In the genomic region with DNA sequence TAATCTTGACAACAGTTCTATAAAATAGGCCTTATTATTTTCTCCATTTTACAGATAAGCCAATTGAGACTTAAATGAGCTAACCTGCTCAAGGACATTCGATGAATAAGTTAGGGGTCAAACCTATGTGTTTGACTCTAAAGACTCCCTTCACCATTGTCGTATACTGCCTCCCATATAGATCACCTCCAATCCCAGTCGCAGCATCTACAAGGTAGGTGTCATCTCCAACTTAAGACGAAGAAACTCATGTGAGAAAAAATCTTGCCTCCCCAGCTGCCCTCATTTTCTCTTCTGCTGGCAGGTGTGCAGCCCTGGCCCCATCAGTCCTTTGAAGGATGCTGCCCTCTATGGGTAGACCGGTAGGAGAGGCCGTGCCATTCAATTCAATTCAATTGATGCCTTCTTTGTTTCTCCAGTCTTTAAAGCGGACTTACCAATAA, we compare ENCODE assay signal across 8 cellular contexts.
DNase-seq lines count a peak whose midpoint lies in the region; ATAC-seq and TF ChIP-seq lines count a peak whose summit lies in the region.

No MANE protein-coding gene starts in this region.

- H3K4me3 ChIP-seq in cardiac fibroblast (replicated peaks in 1 of 2; ENCODE audit: low read depth in 2 of 2, low read length in 2 of 2): no peak overlapping the region

- H3K27ac Mint-ChIP-seq in natural killer cell: no peak overlapping the region

- H3K27me3 Mint-ChIP-seq in natural killer cell (ENCODE audit: low read depth in 2 of 2): peaks cover 5 to 11% of the 10 kb centered on the region in 2 donors

- H3K4me3 Mint-ChIP-seq in natural killer cell: no peak overlapping the region

- intact Hi-C loops in natural killer cell (cut with micrococcal nuclease): loop anchor here (1.0 kb wide), 1 partner anchor 147 kb away; no protein-coding TSS in a partner anchor

- peak; percentile 47 for TF ChIP-seq CTCF in cardiac fibroblast (IDR thresholded peaks at IDR 0.05; ENCODE audit: low read depth, low read length)
- peak; percentile 43 for TF ChIP-seq CTCF in natural killer cell (IDR thresholded peaks at IDR 0.05)

- ATAC-seq in GM21717 (IDR thresholded peaks at IDR 0.05; ENCODE audit: unreplicated experiment) (peak; percentile 81), natural killer cell (peak in 2 of 3 donors; percentile 48 to 65)

- no peaks in the 10 kb centered on the region for H3K9me3 Mint-ChIP-seq in natural killer cell

- DNase-seq in SIG-M5 treated with dmso at 0.1 percent for 504 hours (lab: John Stamatoyannopoulos, UW; ENCODE audit: unreplicated experiment): peak; percentile 47
- no peak for DNase-seq in SIG-M5 (lab: John Stamatoyannopoulos, UW)
- peak; percentile 39 for DNase-seq in HT1080 (ENCODE audit: low read depth)
- peak; percentile 84 for DNase-seq in RPMI8226
- DNase-seq in cardiac fibroblast (ENCODE audit: low read depth in 2 of 2): peak in 1 of 2 donors; percentile 14
- DNase-seq in natural killer cell: no peak
- no peak for DNase-seq in mucosa of gallbladder (ENCODE audit: low spot score)

- H3K4me1 Mint-ChIP-seq in natural killer cell: no peaks in the 10 kb centered on the region

- no peaks in the 10 kb centered on the region for H3K36me3 Mint-ChIP-seq in natural killer cell

Comparison
In these comparisons a context has a peak if more than half of its experiments do, and no peak if none do; other contexts are left out.
1. DNase-seq: peak in SIG-M5 treated with dmso at 0.1 percent for 504 hours (single experiment), HT1080 (single experiment) and RPMI8226 (single experiment); none in SIG-M5 (single experiment), natural killer cell (single experiment) and mucosa of gallbladder (single experiment).